In the genomic region with DNA sequence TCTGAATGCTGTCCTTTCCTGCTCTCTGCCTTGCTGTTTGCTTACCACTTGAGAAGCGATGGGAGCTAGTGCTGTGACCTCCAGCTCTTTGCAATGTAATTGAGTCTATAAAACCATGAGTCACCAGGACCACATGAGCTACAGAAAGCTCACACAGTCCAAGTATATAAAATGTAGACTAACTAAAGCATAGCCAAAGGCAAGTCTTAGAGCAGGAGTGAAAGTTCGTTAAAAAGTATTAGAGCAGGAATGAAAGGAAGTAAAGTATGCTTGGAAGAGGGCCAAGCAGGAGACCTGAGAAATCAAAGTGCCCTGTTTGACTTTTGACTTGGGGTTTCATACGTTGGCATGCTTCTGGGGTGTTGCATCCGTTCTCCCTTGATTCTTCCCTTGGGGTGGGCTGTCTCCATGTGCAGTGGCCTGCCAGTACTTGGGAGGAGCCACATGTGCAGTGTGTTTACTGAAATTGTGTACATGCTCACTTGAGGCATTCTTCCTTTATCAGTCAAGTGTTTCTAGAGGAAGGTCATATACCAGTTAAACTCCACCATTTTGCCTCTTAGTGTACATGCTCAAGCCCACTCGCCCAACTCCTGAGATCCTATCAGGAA, we compare ENCODE assay signal across 12 cellular contexts.
DNase-seq lines count a peak whose midpoint lies in the region; ATAC-seq lines count a peak whose summit lies in the region.
"Had no signal": no experiment of that assay in that cellular context is flagged by ENCODE, and none has a peak within 500 bp of the region (broad histone marks: within the 10 kb centered on the region; RNA-seq: fewer than 3 reads in every experiment).

No MANE protein-coding gene starts in this region.

- DNase-seq in EL (peak; percentile 91), NCI-H226 (peak; percentile 13), brain pericyte (ENCODE audit: low read depth, low spot score) (peak; percentile 15), MV-4-11 (lab: John Stamatoyannopoulos, UW) (no peak), AML-193 (lab: John Stamatoyannopoulos, UW) (no peak), putamen (ENCODE audit: low spot score) (no peak)
- DNase-seq: activated CD4-positive, alpha-beta T cell treated with anti-CD3 and anti-CD28 coated beads, Interleukin-2, amount 50 U/mL, for 1 hour; left ventricle myocardium inferior; NCI-H1694 treated with DMSO at 0.1 percent for 48 hours; psoas muscle had no signal

- H3K27me3 ChIP-seq in mucosa of rectum (ENCODE audit: control insufficient read depth in 2 of 2, insufficient read depth in 2 of 2, low read length in 2 of 2) = no peaks in the 10 kb centered on the region

- peaks cover 6 to 19% of the 10 kb centered on the region in 2 donors for H3K4me1 ChIP-seq in mucosa of rectum (ENCODE audit: control insufficient read depth in 2 of 2, insufficient read depth in 2 of 2, low read length in 2 of 2)
- H3K4me1 ChIP-seq: left ventricle myocardium inferior, psoas muscle had no signal

- H3K36me3 ChIP-seq in mucosa of rectum (ENCODE audit: control insufficient read depth in 2 of 2, insufficient read depth in 2 of 2, low read length in 2 of 2) = no peaks in the 10 kb centered on the region
- H3K36me3 ChIP-seq: left ventricle myocardium inferior had no signal

- H3K4me3 ChIP-seq in mucosa of rectum (ENCODE audit: low read length in 2 of 2) = no peak overlapping the region
- H3K4me3 ChIP-seq: left ventricle myocardium inferior, psoas muscle had no signal

- peak overlapping the region; percentile 76 to 81 for H3K27ac ChIP-seq in mucosa of rectum (ENCODE audit: low read depth in 2 of 2, low read length in 2 of 2)
- H3K27ac ChIP-seq: left ventricle myocardium inferior, psoas muscle had no signal

- no peaks in the 10 kb centered on the region for H3K9me3 ChIP-seq in mucosa of rectum (ENCODE audit: control insufficient read depth in 2 of 2, low read length in 2 of 2)
- H3K9me3 ChIP-seq: left ventricle myocardium inferior, psoas muscle had no signal

- ATAC-seq in HG03039 (IDR thresholded peaks at IDR 0.05; ENCODE audit: unreplicated experiment) = no peak
- ATAC-seq: psoas muscle had no signal

- H3K9ac ChIP-seq in mucosa of rectum (ENCODE audit: low read depth in 1 of 2, low read length in 2 of 2) = no peak overlapping the region

Comparison
In these comparisons a context has a peak if more than half of its experiments do, and no peak if none do; other contexts are left out.
1. DNase-seq: peak in EL (single experiment), NCI-H226 (single experiment) and brain pericyte (single experiment); none in MV-4-11 (single experiment), AML-193 (0 of 2) and putamen (single experiment).